Comparison of ENCODE assay signal across 10 cellular contexts in the genomic region with DNA sequence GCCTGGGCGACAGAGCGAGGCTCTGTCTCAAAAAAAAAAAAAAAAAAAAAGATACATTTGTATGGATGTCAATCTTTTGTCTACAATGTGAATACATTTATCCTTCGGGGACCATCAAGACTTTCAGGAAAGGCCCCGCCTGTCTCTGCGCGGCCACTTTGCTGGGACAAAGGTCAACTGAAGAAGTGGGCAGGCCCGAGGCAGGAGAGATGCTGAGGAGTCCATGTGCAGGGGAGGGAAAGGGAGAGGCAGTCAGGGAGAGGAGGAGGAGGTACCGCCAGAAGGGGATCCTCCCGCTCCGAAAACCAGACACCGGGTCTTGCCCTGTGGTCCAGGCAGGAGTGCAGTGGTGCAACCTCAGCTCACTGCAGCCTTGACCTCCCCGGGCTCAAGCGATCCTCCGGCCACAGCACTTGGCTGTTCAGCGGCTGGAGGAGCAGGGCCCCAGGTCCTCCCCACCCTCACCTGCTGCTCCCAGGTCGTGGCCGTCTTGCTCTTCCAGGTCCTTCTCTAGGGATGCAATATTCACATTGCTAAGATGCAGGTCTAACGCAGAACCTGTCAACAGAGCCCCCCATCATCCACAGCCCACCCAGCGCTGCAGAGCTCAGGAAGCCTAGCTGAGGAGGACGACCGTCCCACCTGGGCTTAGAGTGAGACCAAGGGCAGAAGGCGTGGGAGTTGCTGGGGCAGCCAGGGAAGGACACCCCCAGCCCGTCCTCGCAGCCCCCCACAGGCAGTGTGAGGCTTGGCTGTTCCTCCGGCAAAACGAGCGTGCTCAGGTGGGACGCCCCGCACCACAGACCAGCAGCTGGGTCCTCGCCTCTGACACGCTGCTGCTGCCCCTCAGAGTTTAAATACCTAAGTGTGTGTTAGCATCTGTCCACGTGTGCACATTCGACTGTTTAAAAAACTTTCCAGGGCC.
"Had no signal": no experiment of that assay in that cellular context is flagged by ENCODE, and none has a peak within 500 bp of the region (broad histone marks: within the 10 kb centered on the region; RNA-seq: fewer than 3 reads in every experiment).

No MANE protein-coding gene starts in this region.

- H3K4me3 ChIP-seq: coronary artery, hepatocyte, mucosa of descending colon, sigmoid colon, skin epidermis, stomach had no signal

- H3K79me2 ChIP-seq: hepatocyte had no signal

- H3K27ac ChIP-seq: coronary artery, hepatocyte, sigmoid colon, skin epidermis, stomach had no signal

- H3K9me3 ChIP-seq: mucosa of descending colon, sigmoid colon, stomach had no signal

- H2AFZ ChIP-seq: hepatocyte had no signal

- DNase-seq: foreskin melanocyte, mammary epithelial cell, posterior cingulate gyrus, sigmoid colon, stomach, trophoblast cell had no signal

- H3K4me2 ChIP-seq: hepatocyte had no signal

- H3K4me1 ChIP-seq: sigmoid colon, stomach had no signal

- H3K27me3 ChIP-seq: hepatocyte, sigmoid colon, stomach had no signal
